9 cellular contexts compared by ENCODE assay signal in the genomic region with DNA sequence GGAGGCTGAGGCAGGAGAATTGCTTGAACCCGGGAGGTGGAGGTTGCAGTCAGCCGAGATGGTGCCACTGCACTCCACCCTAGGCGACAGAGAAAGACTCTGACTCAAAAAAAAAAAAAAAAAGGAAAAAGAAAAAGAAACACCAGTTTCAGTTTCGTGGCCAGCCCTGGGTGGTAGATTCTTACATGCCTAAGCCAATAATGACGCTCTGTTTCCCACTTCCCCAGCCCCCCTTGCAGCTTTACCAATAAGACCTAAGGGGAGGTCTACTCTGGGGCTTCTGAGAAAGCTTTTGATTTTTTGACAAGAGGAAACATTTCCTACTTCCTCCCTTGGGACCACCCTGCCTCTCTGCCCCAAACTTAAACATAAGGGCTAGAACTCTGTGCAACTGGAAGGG. TPM values are rescaled to one million over a fixed set of nuclear protein-coding genes. Genes with fewer than 3 reads are reported as not detected.
DNase-seq lines count a peak whose midpoint lies in the region; ATAC-seq and TF ChIP-seq lines count a peak whose summit lies in the region.
"Had no signal": no experiment of that assay in that cellular context is flagged by ENCODE, and none has a peak within 500 bp of the region (broad histone marks: within the 10 kb centered on the region; RNA-seq: fewer than 3 reads in every experiment).

No MANE protein-coding gene starts in this region.

- peak overlapping the region; percentile 52 for H2AFZ ChIP-seq in neuron (ENCODE audit: low read depth, low read length)

- peak overlapping the region; percentile 67 to 96 (median 93) for H3K27ac Mint-ChIP-seq in IgD-negative memory B cell

- DNase-seq in activated T-cell treated with anti-CD3 and anti-CD28 coated beads for 1 hour (ENCODE audit: low read depth) (peak; percentile 36), erythroblast (lab: John Stamatoyannopoulos, UW) (no peak), putamen (ENCODE audit: low spot score) (no peak), cardiac septum (ENCODE audit: low spot score) (no peak)

- no peak for TF ChIP-seq POLR2A in erythroblast (IDR thresholded peaks at IDR 0.05; ENCODE audit: low read length)

- intact Hi-C loops in cardiac septum (cut with DNase I), result no loop called here

- H3K4me1 Mint-ChIP-seq in IgD-negative memory B cell, result peaks cover 25 to 28% (median 25%) of the 10 kb centered on the region in 3 donors

- H3K36me3 ChIP-seq in neuron (ENCODE audit: insufficient read depth, low read length), result no peaks in the 10 kb centered on the region
- H3K36me3 ChIP-seq: cardiac muscle cell had no signal

- no peaks in the 10 kb centered on the region for H3K9me3 Mint-ChIP-seq in IgD-negative memory B cell

- no peak overlapping the region for H3K4me3 ChIP-seq in neuron (ENCODE audit: low read length)
- H3K4me3 ChIP-seq: cardiac muscle cell had no signal

- H3K4me3 Mint-ChIP-seq in IgD-negative memory B cell, result peak overlapping the region; percentile 33 to 93 (median 74)

- no peaks in the 10 kb centered on the region for H3K27me3 Mint-ChIP-seq in IgD-negative memory B cell

- H3K9me3 ChIP-seq in neuron (ENCODE audit: low read length), result no peaks in the 10 kb centered on the region

- H3K27me3 ChIP-seq in neuron (ENCODE audit: insufficient read depth, low read length), result no peaks in the 10 kb centered on the region
- H3K27me3 ChIP-seq: cardiac muscle cell had no signal

- H3K36me3 Mint-ChIP-seq in IgD-negative memory B cell, result peaks cover 1% of the 10 kb centered on the region

- H3K4me1 ChIP-seq in neuron (ENCODE audit: insufficient read depth, low read length), result no peaks in the 10 kb centered on the region

- peak; percentile 75 for ATAC-seq in GM18498 (IDR thresholded peaks at IDR 0.05; ENCODE audit: unreplicated experiment)
- no peak for ATAC-seq in HG03039 (IDR thresholded peaks at IDR 0.05; ENCODE audit: unreplicated experiment)

RNA-seq across cellular contexts. Expression of a gene that starts 30.0 kb away (rescaled TPM):
- polyA plus RNA-seq in IgD-negative memory B cell, result 8.1 TPM
- total RNA-seq in cardiac septum, result 11.0 TPM
